Comparison of ENCODE assay signal across 13 cellular contexts in the genomic region with DNA sequence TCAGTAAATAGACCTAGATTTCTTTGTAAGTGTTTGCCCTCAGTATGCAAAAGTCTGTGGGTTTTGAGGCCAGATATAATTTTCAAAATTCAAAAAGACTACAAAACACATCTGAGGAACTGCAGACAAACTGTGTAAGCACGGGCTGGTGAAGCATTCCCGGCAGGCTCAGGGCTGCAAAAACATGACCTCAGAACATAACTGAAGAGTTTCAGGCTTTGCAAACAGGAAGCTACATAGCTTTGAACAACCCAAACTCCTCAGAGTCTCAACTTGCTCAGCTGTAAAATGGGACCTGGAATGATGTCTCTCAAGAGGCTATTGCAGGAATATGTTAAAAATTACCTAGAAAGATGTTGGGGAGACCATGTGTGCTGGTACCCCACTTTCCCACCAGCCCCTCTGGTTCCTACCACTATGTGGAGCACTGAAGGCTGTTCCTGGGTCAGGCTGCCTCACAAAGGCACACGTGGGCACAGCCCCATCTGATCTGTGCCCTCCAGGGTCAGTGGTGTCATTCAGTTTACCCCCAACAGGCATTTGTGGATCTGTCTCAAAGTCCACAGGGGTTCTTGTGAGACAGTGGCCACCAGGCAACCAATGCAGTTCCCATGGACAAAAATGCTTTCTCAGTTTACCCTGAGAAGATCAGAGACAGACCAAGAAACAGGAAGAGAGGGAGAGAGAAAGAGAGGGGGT.
DNase-seq lines count a peak whose midpoint lies in the region; ATAC-seq, FAIRE-seq and TF ChIP-seq lines count a peak whose summit lies in the region.
"Had no signal": no experiment of that assay in that cellular context is flagged by ENCODE, and none has a peak within 500 bp of the region (broad histone marks: within the 10 kb centered on the region; RNA-seq: fewer than 3 reads in every experiment).

No MANE protein-coding gene starts in this region.

- no peaks in the 10 kb centered on the region for H3K27me3 ChIP-seq in GM12878 (replicated peaks in 1 of 2; ENCODE audit: control insufficient read depth in 2 of 2, insufficient read depth in 2 of 2, low read length in 1 of 2)

- H3K9ac ChIP-seq in GM12878 (ENCODE audit: control insufficient read depth, insufficient read depth, low read length): peak overlapping the region; percentile 42; the same call in 1 of the 2 replicates

- TF ChIP-seq CTCF in GM12878 (IDR thresholded peaks at IDR 0.05 in 2 of 3, conservative IDR thresholded peaks at IDR 0.05 in 1 of 3; ENCODE audit: control insufficient read depth in 2 of 3, extremely low read depth in 1 of 3, insufficient read depth in 1 of 3, low read depth in 3 of 3, low read length in 3 of 3): no peak
- no peak for TF ChIP-seq CTCF in nephron progenitor cell (IDR thresholded peaks at IDR 0.05)
- TF ChIP-seq CTCF in OCI-LY7 (conservative IDR thresholded peaks at IDR 0.05; ENCODE audit: low read length): no peak

- no peak overlapping the region for H3K4me3 Mint-ChIP-seq in activated CD8-positive, alpha-beta memory T cell treated with anti-CD3 and anti-CD28 coated beads, Interleukin-2, amount 10 ng/mL, durations not matched to agents 7 days and 5 days
- H3K4me3 Mint-ChIP-seq in IgD-negative memory B cell: peak overlapping the region in 2 of 4 donors; percentile 52 to 54
- no peak overlapping the region for H3K4me3 Mint-ChIP-seq in nephron progenitor cell
- H3K4me3 Mint-ChIP-seq: nephron had no signal

- peak overlapping the region; percentile 45 for H3K27ac Mint-ChIP-seq in activated CD8-positive, alpha-beta memory T cell treated with anti-CD3 and anti-CD28 coated beads, Interleukin-2, amount 10 ng/mL, durations not matched to agents 7 days and 5 days
- peak overlapping the region in 2 of 3 donors; percentile 69 to 89 for H3K27ac Mint-ChIP-seq in IgD-negative memory B cell
- H3K27ac Mint-ChIP-seq in nephron progenitor cell: peak overlapping the region; percentile 36

- no peak for DNase-seq in activated CD8-positive, alpha-beta memory T cell treated with anti-CD3 and anti-CD28 coated beads, Interleukin-2, amount 10 ng/mL, durations not matched to agents 7 days and 5 days
- DNase-seq in activated CD8-positive, alpha-beta memory T cell treated with anti-CD3 and anti-CD28 coated beads for 24 hours: no peak
- DNase-seq in GM12878 (ENCODE audit: low read depth, low spot score): no peak
- no peak for DNase-seq in nephron progenitor cell
- DNase-seq in HPDE6-E6E7 (ENCODE audit: extremely low spot score): no peak
- DNase-seq in dermis blood vessel endothelial cell: no peak
- no peak for DNase-seq in OCI-LY7 (ENCODE audit: low spot score)
- DNase-seq: NCI-H82; right cardiac atrium; stimulated activated CD4-positive, alpha-beta T cell treated with anti-CD3 and anti-CD28 coated beads, Interleukin-4, amount 100 ng/mL, for 4 hours had no signal

- BruUV-seq in GM12878 (replicated peaks; lab: Mats Ljungman, UMichigan) (no TSS peak), OCI-LY7 (replicated peaks; lab: Mats Ljungman, UMichigan) (no TSS peak)

- CTCF ChIA-PET in activated CD8-positive, alpha-beta memory T cell treated with anti-CD3 and anti-CD28 coated beads, Interleukin-2, amount 10 ng/mL, durations not matched to agents 7 days and 5 days (lab: Charles Lee): no interaction called here
- CTCF ChIA-PET in GM12878 (lab: Yijun Ruan, JAX) (interaction anchor here (0.7 to 1.2 kb wide), 3 partner anchors 12 to 30 kb away, joined by 3 to 5 read pairs (median 3); no protein-coding TSS in a partner anchor), OCI-LY7 (lab: Charles Lee; ENCODE audit: unreplicated experiment) (no interaction called here)

- in situ Hi-C loops in GM12878 (cut with MboI): no loop called here

- H2AFZ ChIP-seq in GM12878 (ENCODE audit: control insufficient read depth, low read depth, low read length): no peak overlapping the region
- H2AFZ ChIP-seq in OCI-LY7 (ENCODE audit: low read length): no peak overlapping the region

- no peak for TF ChIP-seq EP300 in GM12878 (IDR thresholded peaks at IDR 0.05; ENCODE audit: borderline replicate concordance in 1 of 2, control insufficient read depth in 1 of 2, low read depth in 2 of 2, low read length in 2 of 2)

- no peak for TF ChIP-seq RAD21 in GM12878 (IDR thresholded peaks at IDR 0.05; ENCODE audit: insufficient read depth, low read depth, low read length)

- 0% methylated on average over 3 of the region's 3 CpGs for WGBS in GM12878 (ENCODE audit: insufficient coverage, insufficient replicate concordance, low lambda C conversion rate, missing lambda C conversion rate)

- FAIRE-seq in GM12878 (lab: Jason Lieb, UNC): peak; percentile 7
- FAIRE-seq: A549 had no signal

- H3K4me1 ChIP-seq in GM12878 (ENCODE audit: control insufficient read depth, insufficient read depth, low read length) (peaks cover 33% of the 10 kb centered on the region), OCI-LY7 (ENCODE audit: insufficient read depth, low read length, poor library complexity, severe bottlenecking) (peaks cover 12% of the 10 kb centered on the region)
- H3K4me1 ChIP-seq: A549 had no signal

- TF ChIP-seq POLR2A in GM12878 (IDR thresholded peaks at IDR 0.05; ENCODE audit: low read depth, low read length): no peak

- peaks cover 43% of the 10 kb centered on the region for H3K36me3 Mint-ChIP-seq in activated CD8-positive, alpha-beta memory T cell treated with anti-CD3 and anti-CD28 coated beads, Interleukin-2, amount 10 ng/mL, durations not matched to agents 7 days and 5 days
- peaks cover 14% of the 10 kb centered on the region for H3K36me3 Mint-ChIP-seq in IgD-negative memory B cell
- peaks cover 67% of the 10 kb centered on the region for H3K36me3 Mint-ChIP-seq in nephron progenitor cell (ENCODE audit: low read depth)

- H3K9me2 ChIP-seq in OCI-LY7 (ENCODE audit: insufficient read depth, low read length): no peaks in the 10 kb centered on the region

- H3K79me2 ChIP-seq in GM12878 (ENCODE audit: control insufficient read depth, insufficient read depth, low read length) (peaks cover 51% of the 10 kb centered on the region), OCI-LY7 (ENCODE audit: insufficient read depth, low read depth, low read length) (peaks cover 7% of the 10 kb centered on the region)

- intact Hi-C loops in GM12878 (cut with micrococcal nuclease; ENCODE audit: unreplicated experiment) (no loop called here), OCI-LY7 (cut with micrococcal nuclease; ENCODE audit: unreplicated experiment) (no loop called here)

- SMC1A ChIA-PET in GM12878 (lab: Charles Lee; ENCODE audit: uncharacterized antibody, unreplicated experiment): interaction anchor here (1.0 to 1.6 kb wide), 3 partner anchors 12 to 71 kb away, joined by 3 to 5 read pairs (median 3); no protein-coding TSS in a partner anchor

- no peaks in the 10 kb centered on the region; the same call in 1 of the 2 replicates for H4K20me1 ChIP-seq in GM12878 (ENCODE audit: control insufficient read depth, insufficient read depth)
- H4K20me1 ChIP-seq in OCI-LY7 (ENCODE audit: insufficient read depth, low read length): no peaks in the 10 kb centered on the region

- POLR2A ChIA-PET in GM12878 (lab: Charles Lee) (interaction anchor here (1.5 kb wide), 1 partner anchor 13 kb away, joined by 3 read pairs; no protein-coding TSS in a partner anchor), OCI-LY7 (lab: Charles Lee) (interaction anchor here (0.7 kb wide), 1 partner anchor 29 kb away, joined by 3 read pairs; no protein-coding TSS in a partner anchor)

- H3K27ac ChIP-seq in GM12878 (ENCODE audit: control insufficient read depth, insufficient read depth) (peak overlapping the region; percentile 84), OCI-LY7 (ENCODE audit: low read depth, low read length, poor library complexity, severe bottlenecking) (no peak overlapping the region)
- H3K27ac ChIP-seq: A549 had no signal

- ATAC-seq in activated CD8-positive, alpha-beta memory T cell treated with anti-CD3 and anti-CD28 coated beads, Interleukin-2, amount 10 ng/mL, durations not matched to agents 7 days and 5 days: peak; percentile 42
- peak; percentile 71 for ATAC-seq in GM12878
- ATAC-seq: A549, right cardiac atrium had no signal

- no peaks in the 10 kb centered on the region for H3K9me3 Mint-ChIP-seq in activated CD8-positive, alpha-beta memory T cell treated with anti-CD3 and anti-CD28 coated beads, Interleukin-2, amount 10 ng/mL, durations not matched to agents 7 days and 5 days (ENCODE audit: low read depth)
- H3K9me3 Mint-ChIP-seq in IgD-negative memory B cell: no peaks in the 10 kb centered on the region
- H3K9me3 Mint-ChIP-seq in nephron progenitor cell: no peaks in the 10 kb centered on the region
- H3K9me3 Mint-ChIP-seq: nephron had no signal

- H3K27me3 Mint-ChIP-seq in activated CD8-positive, alpha-beta memory T cell treated with anti-CD3 and anti-CD28 coated beads, Interleukin-2, amount 10 ng/mL, durations not matched to agents 7 days and 5 days: peaks cover 2% of the 10 kb centered on the region
- H3K27me3 Mint-ChIP-seq in IgD-negative memory B cell (no peaks in the 10 kb centered on the region), nephron progenitor cell (ENCODE audit: low read depth, poor library complexity) (no peaks in the 10 kb centered on the region)

- H3K4me1 Mint-ChIP-seq in activated CD8-positive, alpha-beta memory T cell treated with anti-CD3 and anti-CD28 coated beads, Interleukin-2, amount 10 ng/mL, durations not matched to agents 7 days and 5 days: peaks cover 49% of the 10 kb centered on the region
- peaks cover 52 to 70% (median 52%) of the 10 kb centered on the region in 3 donors for H3K4me1 Mint-ChIP-seq in IgD-negative memory B cell
- peaks cover 18% of the 10 kb centered on the region for H3K4me1 Mint-ChIP-seq in nephron progenitor cell

- H3K9me3 ChIP-seq in GM12878 (replicated peaks; ENCODE audit: control insufficient read depth, insufficient read depth, low read length) (no peaks in the 10 kb centered on the region), OCI-LY7 (ENCODE audit: low read length) (no peaks in the 10 kb centered on the region)
- H3K9me3 ChIP-seq: A549 had no signal

- H3K4me3 ChIP-seq in GM12878: 0 out of 2 replicates have a peak overlapping the region, but pooled peaks have one; percentile 3
- H3K4me3 ChIP-seq in OCI-LY7 (ENCODE audit: low read depth, low read length, poor library complexity, severe bottlenecking): no peak overlapping the region
- H3K4me3 ChIP-seq: A549 had no signal

- H3K4me2 ChIP-seq in GM12878 (ENCODE audit: control insufficient read depth, insufficient read depth) (peak overlapping the region; percentile 59; the same call in 1 of the 2 replicates), OCI-LY7 (ENCODE audit: low read length) (no peak overlapping the region)
- H3K4me2 ChIP-seq: A549 had no signal

- RAD21 ChIA-PET in GM12878 (lab: Charles Lee; ENCODE audit: unreplicated experiment): no interaction called here

- H3K36me3 ChIP-seq in GM12878 (ENCODE audit: control insufficient read depth in 2 of 2, insufficient read depth in 2 of 2, low read length in 1 of 2) (peaks cover 12 to 18% of the 10 kb centered on the region in 2 experiments), OCI-LY7 (ENCODE audit: insufficient read depth, low read length) (peaks cover 40% of the 10 kb centered on the region)

TF ChIP-seq in GM12878, 131 proteins besides CTCF, POLR2A, EP300 and RAD21:
- peak; percentile 24; the same call in 1 of the 2 replicates for TF ChIP-seq RUNX3 (IDR thresholded peaks at IDR 0.05; ENCODE audit: low read length)
- TF ChIP-seq NFIC (IDR thresholded peaks at IDR 0.05; ENCODE audit: low read depth, low read length): no peak
TF ChIP-seq in GM12878: peak in this region for 1.
